In genomic region chr4:168153596-168154440, GRCh38 we compare ENCODE assay signal across 8 cellular contexts.
A peak's percentile ranks its signal among the peaks of the same experiment; 100 is the strongest.
DNase-seq lines count a peak whose midpoint lies in the region; ATAC-seq and FAIRE-seq lines count a peak whose summit lies in the region.

No MANE protein-coding gene starts in this region.

- peak; percentile 78 for ATAC-seq in GM18508 (IDR thresholded peaks at IDR 0.05; ENCODE audit: insufficient read depth, unreplicated experiment)
- peak; percentile 57 for ATAC-seq in HG03060 (IDR thresholded peaks at IDR 0.05; ENCODE audit: low read depth, unreplicated experiment)
- peak; percentile 86 for ATAC-seq in left colon

- peak; percentile 43 for DNase-seq in NCI-H2196 (lab: John Stamatoyannopoulos, UW; ENCODE audit: unreplicated experiment)
- peak; percentile 7 to 39 (median 30) for DNase-seq in activated CD4-positive, CD25-positive, alpha-beta regulatory T cell (lab: John Stamatoyannopoulos, UW)
- peak in 45 of 61 donors; percentile 1 to 81 (median 22) for DNase-seq in caudate nucleus (lab: John Stamatoyannopoulos, UW)
- peak; percentile 68 to 90 for DNase-seq in left colon
- peak; percentile 39 for DNase-seq in stimulated activated CD4-positive, alpha-beta T cell treated with anti-CD3 and anti-CD28 coated beads, Interleukin-2, amount 100 ng/mL, for 4 hours (ENCODE audit: low read depth)

- FAIRE-seq in A204.1 (lab: Jason Lieb, UNC), result peak; percentile 88

- H3K27ac ChIP-seq in caudate nucleus (ENCODE audit: low read depth, low read length), result no peak overlapping the region

- intact Hi-C loops in left colon (cut with DNase I, micrococcal nuclease), result no loop called here

Comparison
In these comparisons a context has a peak if more than half of its experiments do, and no peak if none do; other contexts are left out.
1. DNase-seq: peak in every context shown above with its lines; median percentile 79 in left colon; 43 in NCI-H2196; 39 in stimulated activated CD4-positive, alpha-beta T cell treated with anti-CD3 and anti-CD28 coated beads, Interleukin-2, amount 100 ng/mL, for 4 hours; 30 in activated CD4-positive, CD25-positive, alpha-beta regulatory T cell; 22 in caudate nucleus.